ENCODE assay signal across 17 cellular contexts in genomic region chr18:13514558-13514957, GRCh38.
A peak's percentile ranks its signal among the peaks of the same experiment; 100 is the strongest.
DNase-seq lines count a peak whose midpoint lies in the region; ATAC-seq and TF ChIP-seq lines count a peak whose summit lies in the region.
"Had no signal": no experiment of that assay in that cellular context is flagged by ENCODE, and none has a peak within 500 bp of the region (broad histone marks: within the 10 kb centered on the region; RNA-seq: fewer than 3 reads in every experiment).

No MANE protein-coding gene starts in this region.

- H3K4me1 ChIP-seq in Loucy (ENCODE audit: insufficient read depth, low read length, poor library complexity, severe bottlenecking) (peaks cover 51% of the 10 kb centered on the region), gastrocnemius medialis (peaks cover 55 to 60% of the 10 kb centered on the region in 2 donors), OCI-LY7 (ENCODE audit: insufficient read depth, low read length, poor library complexity, severe bottlenecking) (no peaks in the 10 kb centered on the region)

- no peak for TF ChIP-seq POLR2A in gastrocnemius medialis (IDR thresholded peaks at IDR 0.05)

- no peak overlapping the region for H3K4me3 ChIP-seq in Loucy (ENCODE audit: low read length, poor library complexity, severe bottlenecking)
- H3K4me3 ChIP-seq in gastrocnemius medialis, result no peak overlapping the region
- no peak overlapping the region for H3K4me3 ChIP-seq in OCI-LY7 (ENCODE audit: low read depth, low read length, poor library complexity, severe bottlenecking)
- H3K4me3 ChIP-seq: BLaER1 treated with 17β-estradiol and CSF1 and Interleukin-3, amounts not matched to agents 10 nM and 100 nM; GM23248; K562 had no signal

- DNase-seq in COLO668 (lab: John Stamatoyannopoulos, UW; ENCODE audit: unreplicated experiment) (peak; percentile 37), chondrocyte (ENCODE audit: low spot score) (no peak), gastrocnemius medialis (no peak), NCI-H446 treated with DMSO at 0.1 percent for 48 hours (lab: John Stamatoyannopoulos, UW) (no peak), iPS-NIHi7 (ENCODE audit: extremely low spot score) (no peak), OCI-LY7 (ENCODE audit: low spot score) (no peak)
- DNase-seq: ACHN; Calu3; CD4-positive, CD25-positive, alpha-beta regulatory T cell; DMS153; DND-41; GM23248 had no signal

- in situ Hi-C loops in gastrocnemius medialis (cut with MboI; ENCODE audit: low sequenced_read_pairs in 4 of 4), result no loop called here

- no peak overlapping the region for H3K4me3 Mint-ChIP-seq in chondrocyte (ENCODE audit: unreplicated experiment)
- H3K4me3 Mint-ChIP-seq: CD4-positive, CD25-positive, alpha-beta regulatory T cell had no signal

- H3K36me3 ChIP-seq in Loucy (ENCODE audit: insufficient read depth, low read length), result peaks cover 6% of the 10 kb centered on the region; the same call in 1 of the 2 replicates
- no peaks in the 10 kb centered on the region for H3K36me3 ChIP-seq in gastrocnemius medialis
- no peaks in the 10 kb centered on the region for H3K36me3 ChIP-seq in OCI-LY7 (ENCODE audit: insufficient read depth, low read length)

- H3K4me1 Mint-ChIP-seq in chondrocyte (ENCODE audit: low read depth), result peaks cover 59% of the 10 kb centered on the region

- no peak for ATAC-seq in gastrocnemius medialis
- ATAC-seq: HCT116, K562 had no signal

- H3K9me3 Mint-ChIP-seq in chondrocyte (ENCODE audit: low read depth), result peaks cover 11% of the 10 kb centered on the region

- H3F3A ChIP-seq in Loucy (ENCODE audit: low read depth), result peaks cover 7% of the 10 kb centered on the region; the same call in 1 of the 2 replicates

- H3K27ac Mint-ChIP-seq in chondrocyte (ENCODE audit: unreplicated experiment), result peak overlapping the region; percentile 84

- peak overlapping the region; percentile 86 to 96 (median 89) for H3K27ac ChIP-seq in gastrocnemius medialis
- no peak overlapping the region for H3K27ac ChIP-seq in OCI-LY7 (ENCODE audit: low read depth, low read length, poor library complexity, severe bottlenecking)
- H3K27ac ChIP-seq: BLaER1 treated with 17β-estradiol and CSF1 and Interleukin-3, amounts not matched to agents 10 nM and 100 nM; GM23248; HL-60 had no signal

- no peaks in the 10 kb centered on the region for H3K27me3 Mint-ChIP-seq in chondrocyte (ENCODE audit: low read depth)
- H3K27me3 Mint-ChIP-seq: CD4-positive, CD25-positive, alpha-beta regulatory T cell had no signal

- H3K4me2 ChIP-seq in Loucy (ENCODE audit: low read depth, low read length, poor library complexity, severe bottlenecking) (no peak overlapping the region), OCI-LY7 (ENCODE audit: low read length) (no peak overlapping the region)

- CTCF ChIA-PET in OCI-LY7 (lab: Charles Lee; ENCODE audit: unreplicated experiment), result no interaction called here

- H3K9me3 ChIP-seq in Loucy (ENCODE audit: insufficient read depth, low read depth, low read length) (0 out of 2 replicates have a peak, but pooled peaks cover 6% of the 10 kb centered on the region), gastrocnemius medialis (no peaks in the 10 kb centered on the region), OCI-LY7 (ENCODE audit: low read length) (no peaks in the 10 kb centered on the region)

- no peaks in the 10 kb centered on the region for H3K9me2 ChIP-seq in Loucy (replicated peaks; ENCODE audit: low read depth, low read length)
- no peaks in the 10 kb centered on the region for H3K9me2 ChIP-seq in OCI-LY7 (ENCODE audit: insufficient read depth, low read length)

- TF ChIP-seq CTCF in Loucy (conservative IDR thresholded peaks at IDR 0.05; ENCODE audit: low read length), result no peak
- TF ChIP-seq CTCF in chondrocyte (IDR thresholded peaks at IDR 0.05), result no peak
- TF ChIP-seq CTCF in gastrocnemius medialis (IDR thresholded peaks at IDR 0.05 in 4 of 5, conservative IDR thresholded peaks at IDR 0.05 in 1 of 5), result no peak
- TF ChIP-seq CTCF in OCI-LY7 (conservative IDR thresholded peaks at IDR 0.05; ENCODE audit: low read length), result no peak

- H3K9ac ChIP-seq in Loucy (ENCODE audit: low read depth, low read length, poor library complexity, severe bottlenecking), result peak overlapping the region; percentile 8
- H3K9ac ChIP-seq: BLaER1 treated with 17β-estradiol and CSF1 and Interleukin-3, amounts not matched to agents 10 nM and 100 nM; GM23248 had no signal

- intact Hi-C loops in gastrocnemius medialis (cut with DNase I; ENCODE audit: low total_unique reads) (no loop called here), OCI-LY7 (cut with micrococcal nuclease; ENCODE audit: unreplicated experiment) (no loop called here)

- no TSS peak for BruUV-seq in OCI-LY7 (replicated peaks; lab: Mats Ljungman, UMichigan)

- no peak overlapping the region for H2AFZ ChIP-seq in Loucy (ENCODE audit: low read length)
- no peak overlapping the region for H2AFZ ChIP-seq in OCI-LY7 (ENCODE audit: low read length)
- H2AFZ ChIP-seq: GM23248 had no signal

- peaks cover 26% of the 10 kb centered on the region for H3K36me3 Mint-ChIP-seq in chondrocyte (ENCODE audit: low read depth)

- POLR2A ChIA-PET in OCI-LY7 (lab: Charles Lee), result no interaction called here

- H3K79me2 ChIP-seq in Loucy (ENCODE audit: insufficient read depth, low read length) (peaks cover 6% of the 10 kb centered on the region; the same call in 1 of the 2 replicates), OCI-LY7 (ENCODE audit: insufficient read depth, low read depth, low read length) (no peaks in the 10 kb centered on the region)

- H4K20me1 ChIP-seq in Loucy (ENCODE audit: insufficient read depth, low read length, poor library complexity, severe bottlenecking) (no peaks in the 10 kb centered on the region), OCI-LY7 (ENCODE audit: insufficient read depth, low read length) (no peaks in the 10 kb centered on the region)

- H3K27me3 ChIP-seq in Loucy (ENCODE audit: insufficient read depth, low read length, poor library complexity, severe bottlenecking) (no peaks in the 10 kb centered on the region), gastrocnemius medialis (no peaks in the 10 kb centered on the region)
- H3K27me3 ChIP-seq: BLaER1 treated with 17β-estradiol and CSF1 and Interleukin-3, amounts not matched to agents 10 nM and 100 nM had no signal
